ENCODE assay signal across 8 cellular contexts in the genomic region with DNA sequence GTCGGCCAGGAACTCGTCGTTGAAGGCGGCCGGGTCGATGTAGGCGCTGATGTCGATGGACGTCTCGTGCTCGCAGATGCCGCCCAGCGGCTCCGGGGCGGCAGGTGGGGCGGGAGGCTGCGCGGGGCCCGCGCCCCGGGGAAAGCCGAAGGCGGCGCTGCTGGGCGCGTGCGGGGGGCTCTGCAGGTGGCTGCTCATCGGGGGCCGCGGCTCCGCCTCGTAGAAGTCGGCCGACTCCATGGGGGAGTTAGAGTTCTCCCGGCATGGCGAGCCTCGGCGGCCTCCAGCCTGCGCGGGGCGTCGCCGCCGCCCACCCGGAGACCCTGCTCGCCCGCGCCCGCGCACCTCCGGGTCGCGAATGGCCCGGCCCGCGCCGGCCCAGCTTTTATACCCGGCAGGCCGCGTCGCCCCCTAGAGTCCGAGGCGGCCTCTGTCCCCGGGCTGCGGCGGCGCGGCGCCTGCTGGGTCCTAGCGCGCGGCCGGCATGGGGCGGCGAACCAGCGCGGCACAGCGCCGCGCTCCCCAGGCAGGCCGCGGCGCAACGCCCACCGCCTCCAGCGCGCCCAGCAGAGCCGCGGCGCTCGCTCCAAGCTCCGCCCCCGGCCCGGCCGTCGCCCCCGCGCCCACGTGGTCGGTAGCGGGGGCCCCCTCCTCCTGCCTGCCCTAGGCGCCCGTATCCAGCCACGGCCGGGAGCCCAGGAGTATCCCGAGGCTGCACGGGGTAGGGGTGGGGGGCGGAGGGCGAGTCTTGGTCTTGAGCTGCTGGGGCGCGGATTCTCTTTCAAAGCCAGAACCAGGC. TPM values are rescaled to one million over a fixed set of nuclear protein-coding genes. Genes with fewer than 3 reads are reported as not detected.
DNase-seq lines count a peak whose midpoint lies in the region; ATAC-seq and TF ChIP-seq lines count a peak whose summit lies in the region.

A gene (minus strand): TSS at position 360 of the 799 bp plus-strand sequence. CDS start 120 bp downstream, at position 240.

- ATAC-seq in GM18505 (IDR thresholded peaks at IDR 0.05; ENCODE audit: unreplicated experiment): peak; percentile 78
- peak; percentile 82 for ATAC-seq in HG02973 (IDR thresholded peaks at IDR 0.05; ENCODE audit: unreplicated experiment)

- WGBS in lower leg skin, 2 donors: 0% methylated on average over 9 of the region's 111 CpGs; no CpG with 5 or more reads in 1 of the 2 donors

- H3K4me3 ChIP-seq in lower leg skin (ENCODE audit: low read depth, poor library complexity, severe bottlenecking): peak within 1 kb of the TSS; percentile 64

- DNase-seq in NCI-H2227 treated with DMSO at 0.1 percent for 48 hours (lab: John Stamatoyannopoulos, UW) (peak; percentile 97), dermis microvascular lymphatic vessel endothelial cell (ENCODE audit: low read depth in 2 of 2) (peak; percentile 61 to 86), lower leg skin (ENCODE audit: low spot score in 2 of 2) (peak in 1 of 2 donors; percentile 95)
- peak; percentile 36 for DNase-seq in activated CD4-positive, alpha-beta T cell treated with anti-CD3 and anti-CD28 coated beads, Interleukin-2, amount 50 U/mL, for 1 hour
- DNase-seq in stimulated activated CD4-positive, alpha-beta T cell treated with anti-CD3 and anti-CD28 coated beads, Interleukin-4, amount 100 ng/mL, for 24 hours: peak; percentile 56

- TF ChIP-seq CTCF in 22Rv1 (IDR thresholded peaks at IDR 0.05) (peak; percentile 87), lower leg skin (IDR thresholded peaks at IDR 0.05) (no peak)

- H3K27ac ChIP-seq in 22Rv1: peak within 1 kb of the TSS; percentile 50

- TF ChIP-seq POLR2A in GM18505 (IDR thresholded peaks at IDR 0.05; ENCODE audit: borderline replicate concordance, extremely low read depth, insufficient read depth, insufficient read length) (peak; percentile 61), lower leg skin (IDR thresholded peaks at IDR 0.05) (peak in 1 of 2 donors; percentile 95)

- intact Hi-C loops in lower leg skin (cut with DNase I; ENCODE audit: low total_unique reads): loop anchor here (2.0 to 10.0 kb wide), 2 partner anchors 68 to 72 kb away; no protein-coding TSS in a partner anchor

RNA-seq across cellular contexts. Expression of the gene that starts here (rescaled TPM):
- total RNA-seq in dermis microvascular lymphatic vessel endothelial cell (0.13 TPM in 2 replicates), lower leg skin (100 to 1,000 TPM; 228 to 297 (median 255) TPM)

Comparison
In these comparisons a context has a peak if more than half of its experiments do, and no peak if none do; other contexts are left out.
1. RNA of the gene that starts here (total RNA-seq): 228 to 297 TPM in lower leg skin; 0.13 TPM in dermis microvascular lymphatic vessel endothelial cell; every median in the first group is over 100 times any median in the second.
2. Peak in DNase-seq in dermis microvascular lymphatic vessel endothelial cell; RNA of the gene not detected or under 1 TPM.